Comparison of ENCODE assay signal across 8 cellular contexts in the genomic region with DNA sequence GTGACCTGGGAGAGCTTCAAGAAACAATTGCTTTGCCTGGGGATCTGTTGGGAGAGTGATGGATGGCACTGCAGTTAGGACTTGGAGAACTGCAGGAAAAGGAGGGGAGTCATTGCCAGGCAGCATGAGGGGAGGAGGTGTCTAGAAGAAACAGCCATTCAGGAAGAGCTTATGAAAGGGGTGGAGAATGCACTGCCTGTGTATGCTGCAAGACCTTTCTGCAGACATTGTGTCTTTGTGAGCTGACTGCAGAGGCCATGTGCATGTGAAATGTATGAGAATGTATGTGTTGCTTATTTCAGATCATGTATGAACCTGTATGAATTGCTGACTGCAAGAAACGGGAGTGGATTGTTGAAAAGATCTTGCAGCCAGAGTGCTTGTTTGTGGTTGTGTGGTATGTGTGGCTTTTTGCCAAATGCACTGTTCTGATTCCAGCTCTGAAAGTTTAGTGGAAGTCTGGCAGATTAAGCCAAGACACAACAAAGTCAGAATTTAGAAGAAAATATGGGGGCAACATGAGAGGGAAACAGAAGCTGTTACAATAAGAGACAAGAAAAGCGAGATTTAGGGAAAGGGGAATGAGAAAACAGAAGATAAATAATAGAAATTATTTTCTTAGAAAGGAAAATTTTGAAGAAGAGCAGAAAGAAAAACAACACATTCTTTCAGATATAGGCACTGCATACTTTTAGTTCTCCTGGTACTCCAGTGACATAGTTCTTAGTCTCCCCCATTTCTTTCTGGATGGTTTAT. TPM values are rescaled to one million over a fixed set of nuclear protein-coding genes. Genes with fewer than 3 reads are reported as not detected.
DNase-seq lines count a peak whose midpoint lies in the region; ATAC-seq and TF ChIP-seq lines count a peak whose summit lies in the region.

No MANE protein-coding gene starts in this region.

- H3K36me3 ChIP-seq in skeletal muscle satellite cell (ENCODE audit: insufficient read depth, low read length) = no peaks in the 10 kb centered on the region

- TF ChIP-seq CTCF in WTC11 (IDR thresholded peaks at IDR 0.05) (no peak), GM13976 (IDR thresholded peaks at IDR 0.05; ENCODE audit: borderline replicate concordance, control extremely low read depth, extremely low read depth, insufficient read depth, missing control alignments) (no peak)

- H3K27me3 Mint-ChIP-seq in WTC11 (ENCODE audit: low read depth) = no peaks in the 10 kb centered on the region

- peak overlapping the region; percentile 69 for H3K4me2 ChIP-seq in skeletal muscle satellite cell (ENCODE audit: low read length)

- peaks cover 40% of the 10 kb centered on the region for H3K4me1 Mint-ChIP-seq in WTC11

- peaks cover 14% of the 10 kb centered on the region for H3K27me3 ChIP-seq in skeletal muscle satellite cell (ENCODE audit: control insufficient read depth, insufficient read depth, low read length)

- H3K9me3 Mint-ChIP-seq in WTC11 = peaks cover 6% of the 10 kb centered on the region

- peaks cover 13% of the 10 kb centered on the region for H3K36me3 Mint-ChIP-seq in WTC11

- H3K4me1 ChIP-seq in skeletal muscle satellite cell (ENCODE audit: control insufficient read depth, insufficient read depth, low read length) = peaks cover 15% of the 10 kb centered on the region

- DNase-seq in DMS53 (lab: John Stamatoyannopoulos, UW) (peak; percentile 68), NCI-H1105 (lab: John Stamatoyannopoulos, UW) (peak; percentile 77), WTC11 (ENCODE audit: low spot score) (no peak), hepatic stellate cell (ENCODE audit: low spot score) (peak; percentile 77), GM13976 (ENCODE audit: low spot score) (no peak), mesenteric fat pad (ENCODE audit: low spot score) (no peak)
- DNase-seq in activated CD4-positive, alpha-beta T cell treated with anti-CD3 and anti-CD28 coated beads for 1 hour = no peak

- H3K4me3 ChIP-seq in skeletal muscle satellite cell (ENCODE audit: low read length) = no peak overlapping the region

- no peak overlapping the region for H3K27ac Mint-ChIP-seq in WTC11

- ATAC-seq in WTC11 = peak; percentile 62

- H3K4me3 Mint-ChIP-seq in WTC11 = no peak overlapping the region

- no peak overlapping the region for H3K9ac ChIP-seq in skeletal muscle satellite cell (ENCODE audit: low read depth, low read length)

- in situ Hi-C loops in GM13976 (cut with MboI; ENCODE audit: low sequenced_read_pairs, unreplicated experiment) = loop anchor here (10.0 kb wide), 2 partner anchors 177 to 357 kb away; no protein-coding TSS in a partner anchor

- POLR2A ChIA-PET in WTC11 (lab: Charles Lee) = interaction anchor here (1.1 kb wide), 1 partner anchor 9 kb away, joined by 8 read pairs; a partner anchor contains a TSS

- CTCF ChIA-PET in WTC11 (lab: Charles Lee) = interaction anchor here (0.6 to 1.7 kb wide), 8 partner anchors 31 to 202 kb away, joined by 3 to 14 read pairs (median 4); a partner anchor contains a TSS

- H3K9me3 ChIP-seq in skeletal muscle satellite cell (replicated peaks; ENCODE audit: low read length) = no peaks in the 10 kb centered on the region

TF ChIP-seq in WTC11, 78 proteins besides CTCF, POLR2A, EP300 and RAD21:
- TF ChIP-seq TEAD1 (CRISPR knock-in tag; IDR thresholded peaks at IDR 0.05) = no peak
- TF ChIP-seq NR2C2 (CRISPR knock-in tag; IDR thresholded peaks at IDR 0.05) = no peak
- TF ChIP-seq ZBTB21 (CRISPR knock-in tag; IDR thresholded peaks at IDR 0.05; ENCODE audit: borderline replicate concordance) = 0 out of 2 replicates have a peak, but pooled peaks have one; percentile 39

RNA-seq across cellular contexts. Expression of a gene that starts 9.8 kb away (rescaled TPM):
- total RNA-seq in WTC11 (2021) = 106 to 109 TPM (median 107 TPM) in 3 replicates
- 16.6 and 19.5 TPM in 2 replicates for total RNA-seq in skeletal muscle satellite cell (2012; rRNA removed)
- 40.7 TPM for total RNA-seq in mesenteric fat pad

RNA-seq across cellular contexts. Expression of a gene that starts 25.4 kb away (rescaled TPM):
- total RNA-seq in WTC11 (2021) (0.69 to 0.96 TPM in 2 of 3 replicates, not detected in the other), mesenteric fat pad (147 TPM)
- total RNA-seq in skeletal muscle satellite cell (2012; rRNA removed) = 2.0 and 62.0 TPM in 2 replicates

Comparison
In these comparisons a context has a peak if more than half of its experiments do, and no peak if none do; other contexts are left out.
1. DNase-seq: peak in DMS53 (single experiment), NCI-H1105 (single experiment) and hepatic stellate cell (single experiment); none in WTC11 (single experiment), GM13976 (single experiment), activated CD4-positive, alpha-beta T cell treated with anti-CD3 and anti-CD28 coated beads for 1 hour (single experiment) and mesenteric fat pad (single experiment).
2. RNA of a gene that starts 25.4 kb away (total RNA-seq): 147 TPM in mesenteric fat pad (single experiment); 0.69 to 0.96 TPM in WTC11; every median in the first group is over 10 times any median in the second.